ENCODE assay signal across 18 cellular contexts in the genomic region with DNA sequence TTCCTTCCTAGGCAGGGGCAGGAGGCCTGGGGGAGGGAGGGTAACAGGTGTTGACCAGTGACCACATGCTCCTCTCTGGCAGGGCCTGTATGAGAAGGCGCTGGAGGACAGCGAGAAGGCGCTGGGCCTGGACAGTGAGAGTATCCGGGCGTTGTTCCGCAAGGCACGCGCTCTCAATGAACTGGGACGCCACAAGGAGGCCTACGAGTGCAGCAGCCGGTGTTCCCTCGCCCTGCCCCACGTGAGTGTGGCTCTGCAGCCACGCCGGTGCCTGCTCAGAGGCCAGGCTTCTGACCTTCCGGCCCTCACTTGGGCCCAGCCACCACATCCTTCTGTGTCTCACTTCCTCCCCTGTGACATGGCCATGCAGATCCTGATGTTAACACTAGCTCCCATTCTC. TPM values are rescaled to one million over a fixed set of nuclear protein-coding genes. Genes with fewer than 3 reads are reported as not detected.
DNase-seq lines count a peak whose midpoint lies in the region; ATAC-seq, FAIRE-seq and TF ChIP-seq lines count a peak whose summit lies in the region.
"Had no signal": no experiment of that assay in that cellular context is flagged by ENCODE, and none has a peak within 500 bp of the region (broad histone marks: within the 10 kb centered on the region; RNA-seq: fewer than 3 reads in every experiment).

No MANE protein-coding gene starts in this region.

- FAIRE-seq in kidney (lab: Jason Lieb, UNC): no peak
- FAIRE-seq: endometrium had no signal

- H3K36me3 Mint-ChIP-seq in glutamatergic neuron (ENCODE audit: unreplicated experiment): peaks cover 4% of the 10 kb centered on the region

- H3K27ac ChIP-seq in kidney (ENCODE audit: low read depth in 2 of 2, low read length in 2 of 2): no peak overlapping the region
- H3K27ac ChIP-seq: prostate gland had no signal

- H3K9me3 ChIP-seq in kidney (ENCODE audit: control insufficient read depth in 1 of 2, low read length in 2 of 2): no peaks in the 10 kb centered on the region
- H3K9me3 ChIP-seq: prostate gland had no signal

- TF ChIP-seq CTCF in kidney (IDR thresholded peaks at IDR 0.05; ENCODE audit: borderline replicate concordance, extremely low read depth, insufficient read depth) (no peak), omental fat pad (IDR thresholded peaks at IDR 0.05) (no peak), glutamatergic neuron (IDR thresholded peaks at IDR 0.05; ENCODE audit: partially characterized antibody, unreplicated experiment) (no peak)

- DNase-seq in Ammon's horn (ENCODE audit: low spot score) (peak; percentile 74), amygdala (lab: John Stamatoyannopoulos, UW) (peak in 38 of 56 donors; percentile 7 to 68 (median 32)), kidney (peak; percentile 59), omental fat pad (ENCODE audit: low spot score) (no peak), ureter (ENCODE audit: low spot score) (no peak), glutamatergic neuron (no peak)
- DNase-seq in NK-92 treated with Interleukin-12 subunit alpha and Interleukin-12 subunit beta, amount 100 ng/mL, for 24 hours (lab: John Stamatoyannopoulos, UW): no peak
- DNase-seq: activated CD4-positive, alpha-beta T cell treated with anti-CD3 and anti-CD28 coated beads, Interleukin-2, amount 10 ng/mL, durations not matched to agents 24 days and 14 days; activated CD8-positive, alpha-beta memory T cell treated with anti-CD3 and anti-CD28 coated beads, Interleukin-2, amount 50 U/mL, for 4 hours; activated effector memory CD4-positive, alpha-beta T cell treated with anti-CD3 and anti-CD28 coated beads, Interleukin-2, amount 50 U/mL, for 16 hours; NCI-H1436 treated with DMSO at 0.1 percent for 48 hours; RPMI8226; stimulated activated naive B cell treated with anti-CD40 and anti-IgM and Interleukin-4, amounts not matched to agents 10 μg/mL and 1 μg/mL and 100 μg/mL, for 72 hours had no signal

- H3K9me3 Mint-ChIP-seq in glutamatergic neuron (ENCODE audit: unreplicated experiment): peaks cover 2% of the 10 kb centered on the region
- H3K9me3 Mint-ChIP-seq: activated CD4-positive, alpha-beta T cell treated with anti-CD3 and anti-CD28 coated beads, Interleukin-2, amount 10 ng/mL, durations not matched to agents 24 days and 14 days; CD14-positive monocyte; stimulated activated naive B cell treated with anti-CD40 and anti-IgM and Interleukin-4, amounts not matched to agents 10 μg/mL and 1 μg/mL and 100 μg/mL, for 72 hours; type B pancreatic cell had no signal

- no peak overlapping the region for H3K27ac Mint-ChIP-seq in glutamatergic neuron (ENCODE audit: unreplicated experiment)
- H3K27ac Mint-ChIP-seq: stimulated activated naive B cell treated with anti-CD40 and anti-IgM and Interleukin-4, amounts not matched to agents 10 μg/mL and 1 μg/mL and 100 μg/mL, for 72 hours; type B pancreatic cell had no signal

- H3K4me3 ChIP-seq in kidney (ENCODE audit: low read length in 2 of 2): no peak overlapping the region
- H3K4me3 ChIP-seq: prostate gland had no signal

- H3K36me3 ChIP-seq in kidney (ENCODE audit: control insufficient read depth in 1 of 2, insufficient read depth in 2 of 2, low read length in 2 of 2): peaks cover 25 to 53% of the 10 kb centered on the region in 2 donors

- H3K4me1 ChIP-seq in kidney (ENCODE audit: control insufficient read depth in 1 of 2, insufficient read depth in 1 of 2, low read depth in 1 of 2, low read length in 2 of 2): no peaks in the 10 kb centered on the region
- H3K4me1 ChIP-seq: prostate gland had no signal

- peaks cover 2% of the 10 kb centered on the region for H3K27me3 Mint-ChIP-seq in glutamatergic neuron (ENCODE audit: unreplicated experiment)
- H3K27me3 Mint-ChIP-seq: activated CD4-positive, alpha-beta T cell treated with anti-CD3 and anti-CD28 coated beads, Interleukin-2, amount 10 ng/mL, durations not matched to agents 24 days and 14 days; stimulated activated naive B cell treated with anti-CD40 and anti-IgM and Interleukin-4, amounts not matched to agents 10 μg/mL and 1 μg/mL and 100 μg/mL, for 72 hours; type B pancreatic cell had no signal

- H3K4me1 Mint-ChIP-seq in glutamatergic neuron (ENCODE audit: low read depth, unreplicated experiment): peaks cover 7% of the 10 kb centered on the region
- H3K4me1 Mint-ChIP-seq: activated CD4-positive, alpha-beta T cell treated with anti-CD3 and anti-CD28 coated beads, Interleukin-2, amount 10 ng/mL, durations not matched to agents 24 days and 14 days; CD14-positive monocyte had no signal

- intact Hi-C loops in kidney (cut with DNase I): no loop called here

- H3K4me3 Mint-ChIP-seq in glutamatergic neuron (ENCODE audit: unreplicated experiment): no peak overlapping the region
- H3K4me3 Mint-ChIP-seq: activated CD4-positive, alpha-beta T cell treated with anti-CD3 and anti-CD28 coated beads, Interleukin-2, amount 10 ng/mL, durations not matched to agents 24 days and 14 days; CD14-positive monocyte; stimulated activated naive B cell treated with anti-CD40 and anti-IgM and Interleukin-4, amounts not matched to agents 10 μg/mL and 1 μg/mL and 100 μg/mL, for 72 hours; type B pancreatic cell had no signal

- H3K9ac ChIP-seq in kidney (ENCODE audit: low read length in 2 of 2): no peak overlapping the region

- peak; percentile 21 for ATAC-seq in omental fat pad (ENCODE audit: low FRiP score)
- ATAC-seq in HG02938 (IDR thresholded peaks at IDR 0.05; ENCODE audit: unreplicated experiment): no peak
- ATAC-seq: stimulated activated naive B cell treated with anti-CD40 and anti-IgM and Interleukin-4, amounts not matched to agents 10 μg/mL and 1 μg/mL and 100 μg/mL, for 72 hours had no signal

RNA-seq across cellular contexts. Expression of gene ZC3H7B, which starts 25.8 kb away (rescaled TPM):
- total RNA-seq in kidney (68.6 TPM), omental fat pad (10 to 100 TPM; 32.9 to 39.4 (median 35.9) TPM), ureter (65.9 TPM), glutamatergic neuron (ENCODE audit: unreplicated experiment) (51.6 TPM)
- 28.3 TPM for polyA plus RNA-seq in kidney (ENCODE audit: insufficient read depth, low read depth, low replicate concordance)

RNA-seq across cellular contexts. Expression of gene RANGAP1, which starts 41.1 kb away (rescaled TPM):
- total RNA-seq in kidney (38.8 TPM), omental fat pad (10 to 100 TPM; 30.9 to 49.8 (median 34.1) TPM), ureter (59.7 TPM), glutamatergic neuron (ENCODE audit: unreplicated experiment) (80.8 TPM)
- polyA plus RNA-seq in kidney (ENCODE audit: insufficient read depth, low read depth, low replicate concordance): 40.8 TPM

RNA-seq across cellular contexts. Expression of gene TEF, which starts 54.6 kb away (rescaled TPM):
- total RNA-seq in kidney (34.9 TPM), omental fat pad (10 to 100 TPM; 11.6 to 25.5 (median 18.1) TPM), ureter (27.5 TPM), glutamatergic neuron (ENCODE audit: unreplicated experiment) (13.9 TPM)
- 19.4 TPM for polyA plus RNA-seq in kidney (ENCODE audit: insufficient read depth, low read depth, low replicate concordance)

Comparison
In these comparisons a context has a peak if more than half of its experiments do, and no peak if none do; other contexts are left out.
1. DNase-seq: peak in Ammon's horn (single experiment), amygdala (38 of 56) and kidney (single experiment); none in omental fat pad (single experiment), ureter (single experiment), NK-92 treated with Interleukin-12 subunit alpha and Interleukin-12 subunit beta, amount 100 ng/mL, for 24 hours (single experiment) and glutamatergic neuron (single experiment).